ENCODE assay signal across 10 cellular contexts in genomic region chr5:34021370-34021769, GRCh38. TPM values are rescaled to one million over a fixed set of nuclear protein-coding genes. Genes with fewer than 3 reads are reported as not detected.
A peak's percentile ranks its signal among the peaks of the same experiment; 100 is the strongest.
DNase-seq lines count a peak whose midpoint lies in the region; ATAC-seq and TF ChIP-seq lines count a peak whose summit lies in the region.
"Not testable (repeated sequence)": the region's sequence is repeated elsewhere in the genome, so short reads cannot be mapped to it uniquely, and the experiment has no call there.
"Had no signal": no experiment of that assay in that cellular context is flagged by ENCODE, and none has a peak within 500 bp of the region (broad histone marks: within the 10 kb centered on the region; RNA-seq: fewer than 3 reads in every experiment).

No MANE protein-coding gene starts in this region.

- not testable (repeated sequence) for H3K36me3 ChIP-seq in CD8-positive, alpha-beta memory T cell (ENCODE audit: insufficient read depth, low read length); endodermal cell (ENCODE audit: control insufficient read depth, insufficient read depth, low read length); naive thymus-derived CD4-positive, alpha-beta T cell (ENCODE audit: control insufficient read depth in 2 of 3, insufficient read depth in 3 of 3, low read length in 3 of 3)
- H3K36me3 ChIP-seq in KOPT-K1 (ENCODE audit: insufficient read depth, low read length), result peaks cover 68% of the 10 kb centered on the region

- H3K36me3 Mint-ChIP-seq in CD8-positive, alpha-beta memory T cell, result peaks cover 7 to 50% (median 26%) of the 10 kb centered on the region in 3 donors
- H3K36me3 Mint-ChIP-seq in T-helper 1 cell treated with Interleukin-12 subunit alpha and Interleukin-12 subunit beta and Interleukin-4 antibody, amounts not matched to agents 30 μg/mL and 1 μg/mL, for 36 hours (ENCODE audit: low read depth), result peaks cover 22% of the 10 kb centered on the region
- not testable (repeated sequence) for H3K36me3 Mint-ChIP-seq in activated CD8-positive, alpha-beta T cell treated with anti-CD3 and anti-CD28 coated beads for 36 hours (ENCODE audit: low read depth)
- peaks cover 36% of the 10 kb centered on the region for H3K36me3 Mint-ChIP-seq in activated naive CD4-positive, alpha-beta T cell treated with anti-CD3 and anti-CD28 coated beads, Interleukin-2, amount 10 ng/mL, durations not matched to agents 7 days and 5 days
- peaks cover 20% of the 10 kb centered on the region for H3K36me3 Mint-ChIP-seq in endodermal cell (ENCODE audit: low read depth)
- H3K36me3 Mint-ChIP-seq in naive thymus-derived CD4-positive, alpha-beta T cell, result peaks cover 4 to 59% (median 19%) of the 10 kb centered on the region in 5 donors

- H3K27ac ChIP-seq in CD8-positive, alpha-beta memory T cell (ENCODE audit: low read depth, low read length); endodermal cell (ENCODE audit: low read depth, low read length): not testable (repeated sequence)
- peak overlapping the region; percentile 66 for H3K27ac ChIP-seq in KOPT-K1 (ENCODE audit: low read depth, low read length, poor library complexity, severe bottlenecking)
- peak overlapping the region; percentile 20 for H3K27ac ChIP-seq in naive thymus-derived CD4-positive, alpha-beta T cell (ENCODE audit: low read depth, low read length)

- not testable (repeated sequence) for H3K4me3 ChIP-seq in CD8-positive, alpha-beta memory T cell (ENCODE audit: low read length); endodermal cell (ENCODE audit: low read length); naive thymus-derived CD4-positive, alpha-beta T cell (ENCODE audit: low read length)

- peaks cover 11 to 22% (median 21%) of the 10 kb centered on the region in 3 donors for H3K4me1 Mint-ChIP-seq in CD8-positive, alpha-beta memory T cell
- peaks cover 21% of the 10 kb centered on the region for H3K4me1 Mint-ChIP-seq in T-helper 1 cell treated with Interleukin-12 subunit alpha and Interleukin-12 subunit beta and Interleukin-4 antibody, amounts not matched to agents 30 μg/mL and 1 μg/mL, for 36 hours (ENCODE audit: low read depth)
- peaks cover 22% of the 10 kb centered on the region for H3K4me1 Mint-ChIP-seq in activated CD8-positive, alpha-beta T cell treated with anti-CD3 and anti-CD28 coated beads for 36 hours (ENCODE audit: low read depth)
- peaks cover 25% of the 10 kb centered on the region for H3K4me1 Mint-ChIP-seq in activated naive CD4-positive, alpha-beta T cell treated with anti-CD3 and anti-CD28 coated beads, Interleukin-2, amount 10 ng/mL, durations not matched to agents 7 days and 5 days
- peaks cover 13% of the 10 kb centered on the region for H3K4me1 Mint-ChIP-seq in endodermal cell
- H3K4me1 Mint-ChIP-seq in naive thymus-derived CD4-positive, alpha-beta T cell, result peaks cover 17 to 30% (median 24%) of the 10 kb centered on the region in 7 donors

- CTCF ChIA-PET in CD8-positive, alpha-beta memory T cell (lab: Charles Lee); activated CD8-positive, alpha-beta T cell treated with anti-CD3 and anti-CD28 coated beads for 36 hours (lab: Charles Lee): not testable (repeated sequence)
- CTCF ChIA-PET in activated naive CD4-positive, alpha-beta T cell treated with anti-CD3 and anti-CD28 coated beads, Interleukin-2, amount 10 ng/mL, durations not matched to agents 7 days and 5 days (lab: Charles Lee), result interaction anchor here (1.1 to 2.6 kb wide), 2 partner anchors 24 to 51 kb away, joined by 4 to 7 read pairs; no protein-coding TSS in a partner anchor
- CTCF ChIA-PET in naive thymus-derived CD4-positive, alpha-beta T cell (lab: Charles Lee), result interaction anchor here (0.8 kb wide), 1 partner anchor 1764 kb away, joined by 4 read pairs; no protein-coding TSS in a partner anchor

- not testable (repeated sequence) for TF ChIP-seq CTCF in activated CD8-positive, alpha-beta T cell treated with anti-CD3 and anti-CD28 coated beads for 36 hours (IDR thresholded peaks at IDR 0.05); endodermal cell (conservative IDR thresholded peaks at IDR 0.05)

- ATAC-seq in activated CD8-positive, alpha-beta T cell treated with anti-CD3 and anti-CD28 coated beads for 36 hours; naive thymus-derived CD4-positive, alpha-beta T cell: not testable (repeated sequence)

- H3K27me3 Mint-ChIP-seq in CD8-positive, alpha-beta memory T cell; T-helper 1 cell treated with Interleukin-12 subunit alpha and Interleukin-12 subunit beta and Interleukin-4 antibody, amounts not matched to agents 30 μg/mL and 1 μg/mL, for 36 hours (ENCODE audit: low read depth); activated CD8-positive, alpha-beta T cell treated with anti-CD3 and anti-CD28 coated beads for 36 hours; activated naive CD4-positive, alpha-beta T cell treated with anti-CD3 and anti-CD28 coated beads, Interleukin-2, amount 10 ng/mL, durations not matched to agents 7 days and 5 days; endodermal cell (ENCODE audit: insufficient read depth); naive thymus-derived CD4-positive, alpha-beta T cell: not testable (repeated sequence)

- peak overlapping the region in 6 of 8 donors; percentile 12 to 88 (median 56) for H3K27ac Mint-ChIP-seq in CD8-positive, alpha-beta memory T cell
- H3K27ac Mint-ChIP-seq in T-helper 1 cell treated with Interleukin-12 subunit alpha and Interleukin-12 subunit beta and Interleukin-4 antibody, amounts not matched to agents 30 μg/mL and 1 μg/mL, for 36 hours, result peak overlapping the region; percentile 88
- H3K27ac Mint-ChIP-seq in activated CD8-positive, alpha-beta T cell treated with anti-CD3 and anti-CD28 coated beads for 36 hours, result peak overlapping the region; percentile 81
- H3K27ac Mint-ChIP-seq in activated naive CD4-positive, alpha-beta T cell treated with anti-CD3 and anti-CD28 coated beads, Interleukin-2, amount 10 ng/mL, durations not matched to agents 7 days and 5 days, result peak overlapping the region; percentile 89
- peak overlapping the region; percentile 37 for H3K27ac Mint-ChIP-seq in endodermal cell
- H3K27ac Mint-ChIP-seq in naive thymus-derived CD4-positive, alpha-beta T cell, result peak overlapping the region; percentile 54 to 92 (median 80)

- H3K4me1 ChIP-seq in CD8-positive, alpha-beta memory T cell (ENCODE audit: insufficient read depth, low read length); endodermal cell (ENCODE audit: control insufficient read depth, insufficient read depth, low read length); naive thymus-derived CD4-positive, alpha-beta T cell (ENCODE audit: control insufficient read depth in 2 of 2, insufficient read depth in 2 of 2, low read length in 2 of 2): not testable (repeated sequence)

- intact Hi-C loops in activated CD8-positive, alpha-beta T cell treated with anti-CD3 and anti-CD28 coated beads for 36 hours (cut with micrococcal nuclease); naive thymus-derived CD4-positive, alpha-beta T cell (cut with micrococcal nuclease): not testable (repeated sequence)

- not testable (repeated sequence) for H3K9ac ChIP-seq in endodermal cell (ENCODE audit: extremely low read depth, low read length, poor library complexity, severe bottlenecking)

- not testable (repeated sequence) for H3K4me3 Mint-ChIP-seq in CD8-positive, alpha-beta memory T cell; activated CD8-positive, alpha-beta T cell treated with anti-CD3 and anti-CD28 coated beads for 36 hours; activated naive CD4-positive, alpha-beta T cell treated with anti-CD3 and anti-CD28 coated beads, Interleukin-2, amount 10 ng/mL, durations not matched to agents 7 days and 5 days; endodermal cell
- H3K4me3 Mint-ChIP-seq in T-helper 1 cell treated with Interleukin-12 subunit alpha and Interleukin-12 subunit beta and Interleukin-4 antibody, amounts not matched to agents 30 μg/mL and 1 μg/mL, for 36 hours, result peak overlapping the region; percentile 53
- H3K4me3 Mint-ChIP-seq in naive thymus-derived CD4-positive, alpha-beta T cell, result peak overlapping the region in 3 of 10 donors; percentile 7 to 70 (median 19)

- H3K9me3 Mint-ChIP-seq in CD8-positive, alpha-beta memory T cell; T-helper 1 cell treated with Interleukin-12 subunit alpha and Interleukin-12 subunit beta and Interleukin-4 antibody, amounts not matched to agents 30 μg/mL and 1 μg/mL, for 36 hours; activated CD8-positive, alpha-beta T cell treated with anti-CD3 and anti-CD28 coated beads for 36 hours; activated naive CD4-positive, alpha-beta T cell treated with anti-CD3 and anti-CD28 coated beads, Interleukin-2, amount 10 ng/mL, durations not matched to agents 7 days and 5 days; endodermal cell; naive thymus-derived CD4-positive, alpha-beta T cell: not testable (repeated sequence)

- WGBS in endodermal cell (ENCODE audit: insufficient coverage in 1 of 2, insufficient read length in 1 of 2), 2 experiments, result 99 to 100% methylated on average over 1 to 2 of the region's 2 CpGs

- not testable (repeated sequence) for DNase-seq in CD8-positive, alpha-beta memory T cell; activated CD8-positive, alpha-beta T cell treated with anti-CD3 and anti-CD28 coated beads for 36 hours; activated naive CD4-positive, alpha-beta T cell treated with anti-CD3 and anti-CD28 coated beads, Interleukin-2, amount 10 ng/mL, durations not matched to agents 7 days and 5 days; endodermal cell; naive thymus-derived CD4-positive, alpha-beta T cell

- POLR2A ChIA-PET in CD8-positive, alpha-beta memory T cell (lab: Charles Lee), result not testable (repeated sequence)
- POLR2A ChIA-PET in activated CD8-positive, alpha-beta T cell treated with anti-CD3 and anti-CD28 coated beads for 36 hours (lab: Charles Lee), result interaction anchor here (0.8 kb wide), 1 partner anchor 16 kb away, joined by 3 read pairs; no protein-coding TSS in a partner anchor
- POLR2A ChIA-PET in naive thymus-derived CD4-positive, alpha-beta T cell (lab: Charles Lee), result interaction anchor here (1.1 kb wide), 1 partner anchor 13 kb away, joined by 3 read pairs; no protein-coding TSS in a partner anchor

- not testable (repeated sequence) for H3K9me3 ChIP-seq in CD8-positive, alpha-beta memory T cell (ENCODE audit: low read length); KOPT-K1 (ENCODE audit: insufficient read depth, low read length, poor library complexity, severe bottlenecking); endodermal cell (ENCODE audit: control insufficient read depth, low read length); naive thymus-derived CD4-positive, alpha-beta T cell (ENCODE audit: control insufficient read depth in 2 of 3, low read length in 3 of 3)

- H3K27me3 ChIP-seq in CD8-positive, alpha-beta memory T cell (ENCODE audit: insufficient read depth, low read length, poor library complexity, severe bottlenecking); endodermal cell (ENCODE audit: control insufficient read depth, insufficient read depth, low read length, poor library complexity, severe bottlenecking); naive thymus-derived CD4-positive, alpha-beta T cell (ENCODE audit: control insufficient read depth in 2 of 2, insufficient read depth in 2 of 2, low read length in 2 of 2): not testable (repeated sequence)

RNA-seq across cellular contexts. Expression of gene AMACR, which starts 13.5 kb away (rescaled TPM):
- total RNA-seq in CD8-positive, alpha-beta memory T cell, result 10 to 100 TPM; 11.3 to 12.8 TPM
- polyA plus RNA-seq in CD8-positive, alpha-beta memory T cell, result 7.1 TPM
- 1 to 10 TPM; 6.5 to 7.7 TPM for total RNA-seq in activated CD8-positive, alpha-beta T cell treated with anti-CD3 and anti-CD28 coated beads for 36 hours
- 10 to 100 TPM; 12.4 to 16.8 TPM for total RNA-seq in endodermal cell
- 17.4 TPM for polyA plus RNA-seq in endodermal cell (2013, experiment 1 of 2)
- 16.0 TPM for polyA plus RNA-seq in endodermal cell (2013, experiment 2 of 2)
- total RNA-seq in naive thymus-derived CD4-positive, alpha-beta T cell, result 1 to 10 TPM; 2.7 to 8.3 (median 7.3) TPM
- 10 to 100 TPM in 1 of 2 donors, 1 to 10 TPM in 1; 8.6 to 12.0 TPM for polyA plus RNA-seq in naive thymus-derived CD4-positive, alpha-beta T cell

RNA-seq across cellular contexts. Expression of gene C1QTNF3, which starts 21.6 kb away (rescaled TPM):
- total RNA-seq in CD8-positive, alpha-beta memory T cell, result 1 to 10 TPM; 1.4 TPM
- 0.39 TPM for polyA plus RNA-seq in CD8-positive, alpha-beta memory T cell
- 1 to 10 TPM; 1.3 to 1.4 TPM for total RNA-seq in activated CD8-positive, alpha-beta T cell treated with anti-CD3 and anti-CD28 coated beads for 36 hours
- total RNA-seq in endodermal cell, result 1 to 10 TPM; 5.0 to 7.2 TPM
- polyA plus RNA-seq in endodermal cell (2013, experiment 1 of 2), result 5.4 TPM
- 4.6 TPM for polyA plus RNA-seq in endodermal cell (2013, experiment 2 of 2)
- 1 to 10 TPM; 5.5 to 8.8 (median 6.2) TPM for total RNA-seq in naive thymus-derived CD4-positive, alpha-beta T cell
- under 1 TPM; 0.32 to 0.52 TPM for polyA plus RNA-seq in naive thymus-derived CD4-positive, alpha-beta T cell

RNA-seq across cellular contexts. Expression of gene SLC45A2, which starts 36.9 kb away (rescaled TPM):
- not detected for total RNA-seq in CD8-positive, alpha-beta memory T cell
- polyA plus RNA-seq in CD8-positive, alpha-beta memory T cell, result not detected
- not detected for total RNA-seq in activated CD8-positive, alpha-beta T cell treated with anti-CD3 and anti-CD28 coated beads for 36 hours
- under 1 TPM in 1 of 2 donors, not detected in 1; 0.20 TPM for total RNA-seq in endodermal cell
- polyA plus RNA-seq in endodermal cell (2013, experiment 1 of 2), result 0.50 TPM
- polyA plus RNA-seq in endodermal cell (2013, experiment 2 of 2), result 0.41 TPM
- under 1 TPM in 2 of 5 experiments, not detected in 3; 0.17 to 0.40 TPM for total RNA-seq in naive thymus-derived CD4-positive, alpha-beta T cell
- not detected for polyA plus RNA-seq in naive thymus-derived CD4-positive, alpha-beta T cell
- total RNA-seq: H1, M059J had no signal
- polyA plus RNA-seq: A549 had no signal

Comparison
In these comparisons a context has a peak if more than half of its experiments do, and no peak if none do; other contexts are left out.
1. H3K27ac Mint-ChIP-seq: peak in every context shown above with its lines; median percentile 89 in activated naive CD4-positive, alpha-beta T cell treated with anti-CD3 and anti-CD28 coated beads, Interleukin-2, amount 10 ng/mL, durations not matched to agents 7 days and 5 days; 88 in T-helper 1 cell treated with Interleukin-12 subunit alpha and Interleukin-12 subunit beta and Interleukin-4 antibody, amounts not matched to agents 30 μg/mL and 1 μg/mL, for 36 hours; 81 in activated CD8-positive, alpha-beta T cell treated with anti-CD3 and anti-CD28 coated beads for 36 hours; 80 in naive thymus-derived CD4-positive, alpha-beta T cell; 56 in CD8-positive, alpha-beta memory T cell; 37 in endodermal cell.